1 cellular context compared by ENCODE assay signal in genomic region chr7:43873300-43873699, GRCh38.
A peak's percentile ranks its signal among the peaks of the same experiment; 100 is the strongest.
TF ChIP-seq lines count a peak whose summit lies in the region.

No MANE protein-coding gene starts in this region.

TF ChIP-seq in K562, 482 proteins besides CTCF, POLR2A, EP300 and RAD21 (continued from another document and continues in another):
- TF ChIP-seq KLF13 (tag; IDR thresholded peaks at IDR 0.05; ENCODE audit: borderline replicate concordance, low read depth) = no peak
- no peak for TF ChIP-seq THRB (CRISPR knock-in tag; conservative IDR thresholded peaks at IDR 0.05)
- TF ChIP-seq SMAD3 (CRISPR knock-in tag; conservative IDR thresholded peaks at IDR 0.05) = no peak
- no peak for TF ChIP-seq POLR2AphosphoS2 (IDR thresholded peaks at IDR 0.05; ENCODE audit: low read length)
- no peak; a peak in 1 of 4 replicates for TF ChIP-seq MNT (conservative IDR thresholded peaks at IDR 0.05)
- TF ChIP-seq NCOR1 (IDR thresholded peaks at IDR 0.05) = no peak
- no peak for TF ChIP-seq STAT6 (CRISPR knock-in tag; IDR thresholded peaks at IDR 0.05)
- TF ChIP-seq AFF1 (IDR thresholded peaks at IDR 0.05; ENCODE audit: low read depth in 1 of 2, partially characterized antibody in 2 of 2) = no peak
- no peak for TF ChIP-seq NR2C2 (CRISPR knock-in tag; IDR thresholded peaks at IDR 0.05)
- peak; percentile 44 for TF ChIP-seq NR2C2 (tag; IDR thresholded peaks at IDR 0.05)
- no peak for TF ChIP-seq RBFOX2 (IDR thresholded peaks at IDR 0.05; ENCODE audit: low read depth, low read length)
- TF ChIP-seq LARP7 (IDR thresholded peaks at IDR 0.05) = no peak
- TF ChIP-seq PHTF2 (CRISPR knock-in tag; IDR thresholded peaks at IDR 0.05) = no peak
- TF ChIP-seq CSDE1 (IDR thresholded peaks at IDR 0.05) = no peak
- no peak for TF ChIP-seq TEAD4 (IDR thresholded peaks at IDR 0.05; ENCODE audit: low read length)
- TF ChIP-seq TEAD4 (CRISPR knock-in tag; IDR thresholded peaks at IDR 0.05; ENCODE audit: borderline replicate concordance) = no peak
- no peak for TF ChIP-seq KHSRP (IDR thresholded peaks at IDR 0.05)
- no peak for TF ChIP-seq STAT5A (IDR thresholded peaks at IDR 0.05; ENCODE audit: borderline replicate concordance, low read length)
- no peak for TF ChIP-seq KLF6 (CRISPR knock-in tag; IDR thresholded peaks at IDR 0.05; ENCODE audit: borderline replicate concordance)
- TF ChIP-seq RBM14 (IDR thresholded peaks at IDR 0.05; ENCODE audit: borderline replicate concordance, insufficient read depth, low read depth, low read length) = no peak
- TF ChIP-seq ZNF764 (CRISPR knock-in tag; IDR thresholded peaks at IDR 0.05; ENCODE audit: low read depth) = no peak
- TF ChIP-seq ARID3B (CRISPR knock-in tag; IDR thresholded peaks at IDR 0.05; ENCODE audit: borderline replicate concordance) = no peak
- TF ChIP-seq PML (IDR thresholded peaks at IDR 0.05; ENCODE audit: low read length) = no peak
- TF ChIP-seq SP2 (IDR thresholded peaks at IDR 0.05; ENCODE audit: extremely low read depth, low read depth, low read length, poor library complexity, severe bottlenecking) = no peak
- no peak for TF ChIP-seq ZNF165 (CRISPR knock-in tag; IDR thresholded peaks at IDR 0.05; ENCODE audit: borderline replicate concordance)
- no peak for TF ChIP-seq FIP1L1 (IDR thresholded peaks at IDR 0.05; ENCODE audit: low read depth, low read length, poor library complexity, severe bottlenecking)
- no peak for TF ChIP-seq E2F5 (CRISPR knock-in tag; IDR thresholded peaks at IDR 0.05)
- no peak for TF ChIP-seq ZNF318 (IDR thresholded peaks at IDR 0.05; ENCODE audit: borderline replicate concordance in 1 of 2, low read depth in 1 of 2)
- TF ChIP-seq KAT2B (IDR thresholded peaks at IDR 0.05; ENCODE audit: low read depth, low read length) = no peak
- TF ChIP-seq ARNT (IDR thresholded peaks at IDR 0.05) = no peak
- peak; percentile 76 for TF ChIP-seq ATF3 (IDR thresholded peaks at IDR 0.05)
- no peak for TF ChIP-seq ATF3 (CRISPR knock-in tag; conservative IDR thresholded peaks at IDR 0.05)
- no peak for TF ChIP-seq CCAR2 (IDR thresholded peaks at IDR 0.05; ENCODE audit: low read depth, low read length)
- no peak for TF ChIP-seq NRF1 (conservative IDR thresholded peaks at IDR 0.05 in 1 of 2, IDR thresholded peaks at IDR 0.05 in 1 of 2)
- TF ChIP-seq SMAD1 (IDR thresholded peaks at IDR 0.05; ENCODE audit: low read depth, low read length, partially characterized antibody) = no peak
- TF ChIP-seq PHB2 (IDR thresholded peaks at IDR 0.05; ENCODE audit: low read depth) = no peak
- TF ChIP-seq MAZ (CRISPR knock-in tag; conservative IDR thresholded peaks at IDR 0.05 in 1 of 2, IDR thresholded peaks at IDR 0.05 in 1 of 2) = no peak
- TF ChIP-seq ZNF707 (CRISPR knock-in tag; conservative IDR thresholded peaks at IDR 0.05) = no peak
- TF ChIP-seq ILF3 (IDR thresholded peaks at IDR 0.05; ENCODE audit: borderline replicate concordance) = no peak
- no peak for TF ChIP-seq WHSC1 (IDR thresholded peaks at IDR 0.05; ENCODE audit: low read length)
- no peak for TF ChIP-seq NR4A1 (CRISPR knock-in tag; IDR thresholded peaks at IDR 0.05)
- TF ChIP-seq NR4A1 (tag; IDR thresholded peaks at IDR 0.05) = 0 out of 2 replicates have a peak, but pooled peaks have one; percentile 60
- no peak for TF ChIP-seq ZNF347 (CRISPR knock-in tag; IDR thresholded peaks at IDR 0.05; ENCODE audit: low read depth)
- TF ChIP-seq MIER1 (IDR thresholded peaks at IDR 0.05; ENCODE audit: low read depth) = no peak
